8 cellular contexts compared by ENCODE assay signal in genomic region chr7:24576171-24577052, GRCh38. TPM values are rescaled to one million over a fixed set of nuclear protein-coding genes. Genes with fewer than 3 reads are reported as not detected.
DNase-seq lines count a peak whose midpoint lies in the region; ATAC-seq, FAIRE-seq and TF ChIP-seq lines count a peak whose summit lies in the region.

No MANE protein-coding gene starts in this region.

- BruUV-seq in endothelial cell of umbilical vein (replicated peaks; lab: Mats Ljungman, UMichigan) = no TSS peak

- TF ChIP-seq POLR2A in endothelial cell of umbilical vein (IDR thresholded peaks at IDR 0.05; ENCODE audit: low read depth, low read length) = no peak

- dilution Hi-C loops in endothelial cell of umbilical vein (cut with MboI; ENCODE audit: extremely low pct_ligation_motif_present, low sequenced_read_pairs) = no loop called here

- peaks cover 12% of the 10 kb centered on the region for H3K27me3 ChIP-seq in Loucy (ENCODE audit: insufficient read depth, low read length, poor library complexity, severe bottlenecking)
- peaks cover 0 to 4% of the 10 kb centered on the region in 2 experiments for H3K27me3 ChIP-seq in endothelial cell of umbilical vein (ENCODE audit: control insufficient read depth in 2 of 2, insufficient read depth in 2 of 2, low read length in 2 of 2)

- H3K27ac Mint-ChIP-seq in nephron progenitor cell = no peak overlapping the region

- H3K9me3 ChIP-seq in Loucy (ENCODE audit: insufficient read depth, low read depth, low read length) (no peaks in the 10 kb centered on the region), endothelial cell of umbilical vein (replicated peaks; ENCODE audit: control insufficient read depth, insufficient read depth, low read length) (no peaks in the 10 kb centered on the region)

- CTCF ChIA-PET in endothelial cell of umbilical vein (lab: Charles Lee) = interaction anchor here (0.6 to 8.1 kb wide), 16 partner anchors 10 to 518 kb away, joined by 3 to 134 read pairs (median 5); no protein-coding TSS in a partner anchor

- H3F3A ChIP-seq in Loucy (ENCODE audit: low read depth) = no peaks in the 10 kb centered on the region

- DNase-seq in NCI-H524 (lab: John Stamatoyannopoulos, UW) (peak; percentile 8 to 61), NCI-H524 treated with DMSO at 0.1 percent for 48 hours (lab: John Stamatoyannopoulos, UW) (no peak), SHP77 treated with DMSO at 0.1 percent for 48 hours (lab: John Stamatoyannopoulos, UW) (peak; percentile 70), endothelial cell of umbilical vein (ENCODE audit: low read depth, low spot score) (peak; percentile 73), nephron progenitor cell (peak; percentile 12)
- DNase-seq in activated CD8-positive, alpha-beta memory T cell treated with anti-CD3 and anti-CD28 coated beads, Interleukin-2, amount 50 U/mL, for 48 hours = no peak

- no peaks in the 10 kb centered on the region for H3K9me2 ChIP-seq in Loucy (replicated peaks; ENCODE audit: low read depth, low read length)

- H3K9me1 ChIP-seq in endothelial cell of umbilical vein (replicated peaks; ENCODE audit: control insufficient read depth, extremely low read depth, insufficient read depth, low read length) = no peaks in the 10 kb centered on the region

- peak; percentile 83 for TF ChIP-seq CTCF in Loucy (conservative IDR thresholded peaks at IDR 0.05; ENCODE audit: low read length)
- peak; percentile 58 to 68 for TF ChIP-seq CTCF in endothelial cell of umbilical vein (IDR thresholded peaks at IDR 0.05; ENCODE audit: extremely low read depth in 1 of 2, insufficient read depth in 1 of 2, low read depth in 1 of 2, low read length in 2 of 2)
- TF ChIP-seq CTCF in nephron progenitor cell (IDR thresholded peaks at IDR 0.05) = peak; percentile 65

- peak overlapping the region; percentile 8 for H3K9ac ChIP-seq in Loucy (ENCODE audit: low read depth, low read length, poor library complexity, severe bottlenecking)
- H3K9ac ChIP-seq in endothelial cell of umbilical vein (replicated peaks; ENCODE audit: extremely low read depth, insufficient read depth, low read length) = no peak overlapping the region

- H3K4me2 ChIP-seq in Loucy (ENCODE audit: low read depth, low read length, poor library complexity, severe bottlenecking) (peak overlapping the region; percentile 84), endothelial cell of umbilical vein (ENCODE audit: insufficient read depth, low read length) (no peak overlapping the region)

- H3K4me3 ChIP-seq in Loucy (ENCODE audit: low read length, poor library complexity, severe bottlenecking) (peak overlapping the region; percentile 93), endothelial cell of umbilical vein (replicated peaks in 1 of 3; ENCODE audit: insufficient read depth in 1 of 3, low read depth in 1 of 3, low read length in 3 of 3) (no peak overlapping the region)

- intact Hi-C loops in endothelial cell of umbilical vein (cut with micrococcal nuclease) = loop anchor here (1.0 to 10.0 kb wide), 4 partner anchors 89 to 1002 kb away; no protein-coding TSS in a partner anchor

- H3K9me3 Mint-ChIP-seq in nephron progenitor cell = peaks cover 16% of the 10 kb centered on the region

- H3K4me1 ChIP-seq in Loucy (ENCODE audit: insufficient read depth, low read length, poor library complexity, severe bottlenecking) (peaks cover 71% of the 10 kb centered on the region), endothelial cell of umbilical vein (ENCODE audit: control insufficient read depth, extremely low read depth, insufficient read depth, low read length) (peaks cover 17% of the 10 kb centered on the region)

- H4K20me1 ChIP-seq in Loucy (ENCODE audit: insufficient read depth, low read length, poor library complexity, severe bottlenecking) (peaks cover 49% of the 10 kb centered on the region), endothelial cell of umbilical vein (replicated peaks; ENCODE audit: control insufficient read depth, extremely low read depth, insufficient read depth, low read length) (peaks cover 2% of the 10 kb centered on the region)

- H3K27ac ChIP-seq in endothelial cell of umbilical vein (ENCODE audit: insufficient read depth, low read depth, low read length) = no peak overlapping the region

- peak overlapping the region; percentile 72 for H3K4me3 Mint-ChIP-seq in nephron progenitor cell

- H3K36me3 ChIP-seq in Loucy (ENCODE audit: insufficient read depth, low read length) (no peaks in the 10 kb centered on the region), endothelial cell of umbilical vein (ENCODE audit: control insufficient read depth in 2 of 2, extremely low read depth in 1 of 2, insufficient read depth in 2 of 2, low read length in 2 of 2) (no peaks in the 10 kb centered on the region)

- POLR2A ChIA-PET in endothelial cell of umbilical vein (lab: Charles Lee) = interaction anchor here (1.2 kb wide), 1 partner anchor 94 kb away, joined by 3 read pairs; no protein-coding TSS in a partner anchor

- peak; percentile 27 for ATAC-seq in GM21737 (IDR thresholded peaks at IDR 0.05; ENCODE audit: unreplicated experiment)

- H3K36me3 Mint-ChIP-seq in nephron progenitor cell (ENCODE audit: low read depth) = peaks cover 28% of the 10 kb centered on the region

- FAIRE-seq in endothelial cell of umbilical vein (lab: Jason Lieb, UNC) = peak; percentile 88

- H2AFZ ChIP-seq in Loucy (ENCODE audit: low read length) = no peak overlapping the region
- H2AFZ ChIP-seq in endothelial cell of umbilical vein (ENCODE audit: low read depth, low read length) = no peak overlapping the region

- peaks cover 56% of the 10 kb centered on the region for H3K4me1 Mint-ChIP-seq in nephron progenitor cell

- H3K79me2 ChIP-seq in Loucy (ENCODE audit: insufficient read depth, low read length) (peaks cover 70% of the 10 kb centered on the region), endothelial cell of umbilical vein (ENCODE audit: control insufficient read depth, insufficient read depth, low read length) (peaks cover 60% of the 10 kb centered on the region)

- peaks cover 9% of the 10 kb centered on the region for H3K27me3 Mint-ChIP-seq in nephron progenitor cell (ENCODE audit: low read depth, poor library complexity)

TF ChIP-seq in endothelial cell of umbilical vein, 7 proteins besides CTCF, POLR2A, EP300 and RAD21:
- TF ChIP-seq MYC (IDR thresholded peaks at IDR 0.05; ENCODE audit: low read depth, low read length) (no peak), GATA2 (IDR thresholded peaks at IDR 0.05; ENCODE audit: insufficient read depth, insufficient read length, low read depth, low read length) (no peak), MAX (IDR thresholded peaks at IDR 0.05; ENCODE audit: insufficient read depth, insufficient read length) (no peak), JUN (IDR thresholded peaks at IDR 0.05; ENCODE audit: borderline replicate concordance, insufficient read depth, insufficient read length, low read depth) (no peak), EZH2 (IDR thresholded peaks at IDR 0.05; ENCODE audit: borderline replicate concordance, low read depth, low read length, severe bottlenecking) (no peak), FOS (IDR thresholded peaks at IDR 0.05; ENCODE audit: borderline replicate concordance, insufficient read depth, low read length) (no peak), POLR2AphosphoS5 (IDR thresholded peaks at IDR 0.05; ENCODE audit: insufficient read depth, low read depth, low read length) (no peak)
TF ChIP-seq in endothelial cell of umbilical vein: peak in this region for 0.

RNA-seq across cellular contexts. Expression of gene PALS2, which starts 3.2 kb away (rescaled TPM):
- total RNA-seq in endothelial cell of umbilical vein = 23.6 and 24.4 TPM in 2 replicates
- polyA plus RNA-seq in endothelial cell of umbilical vein = 2.3 and 4.3 TPM in 2 replicates
- polyA plus RNA-seq in endothelial cell of umbilical vein (2011; cell fraction: cytosol; rRNA removed) = 6.7 and 7.2 TPM in 2 replicates
- 5.3 and 9.9 TPM in 2 replicates for polyA plus RNA-seq in endothelial cell of umbilical vein (2011; cell fraction: nucleus; rRNA removed)
- polyA plus RNA-seq in endothelial cell of umbilical vein (2012) = 16.2 and 20.9 TPM in 2 replicates
- 5.0 and 11.5 TPM in 2 replicates for polyA minus RNA-seq in endothelial cell of umbilical vein
- 41.0 TPM for polyA minus RNA-seq in endothelial cell of umbilical vein (2011; cell fraction: cytosol; rRNA and poly(A)+ RNA removed)
- 9.5 and 13.7 TPM in 2 replicates for polyA minus RNA-seq in endothelial cell of umbilical vein (2011; cell fraction: nucleus; rRNA and poly(A)+ RNA removed)

Comparison
In these comparisons a context has a peak if more than half of its experiments do, and no peak if none do; other contexts are left out.
1. DNase-seq: peak in NCI-H524 (2 of 2), SHP77 treated with DMSO at 0.1 percent for 48 hours (single experiment), endothelial cell of umbilical vein (single experiment) and nephron progenitor cell (single experiment); none in NCI-H524 treated with DMSO at 0.1 percent for 48 hours (single experiment) and activated CD8-positive, alpha-beta memory T cell treated with anti-CD3 and anti-CD28 coated beads, Interleukin-2, amount 50 U/mL, for 48 hours (single experiment).
2. Peak in every context shown above with its lines, with median percentiles within 50 percentile points of each other: CTCF ChIP-seq.